ENCODE assay signal across 1 cellular context in genomic region chr7:152899482-152900166, GRCh38.
A peak's percentile ranks its signal among the peaks of the same experiment; 100 is the strongest.
TF ChIP-seq lines count a peak whose summit lies in the region.

No MANE protein-coding gene starts in this region.

TF ChIP-seq in HepG2, 621 proteins besides CTCF, POLR2A, EP300 and RAD21 (continued from another document and continues in another):
- TF ChIP-seq ZNF280D (CRISPR knock-in tag; IDR thresholded peaks at IDR 0.05) (no peak), NFKBIZ (CRISPR knock-in tag; IDR thresholded peaks at IDR 0.05) (no peak), JUND (CRISPR knock-in tag; IDR thresholded peaks at IDR 0.05) (no peak), BRD4 (CRISPR knock-in tag; IDR thresholded peaks at IDR 0.05) (no peak), ZNF841 (CRISPR knock-in tag; IDR thresholded peaks at IDR 0.05; ENCODE audit: borderline replicate concordance) (no peak), SMARCC2 (IDR thresholded peaks at IDR 0.05) (no peak), MXD4 (CRISPR knock-in tag; IDR thresholded peaks at IDR 0.05) (no peak), ONECUT2 (CRISPR knock-in tag; IDR thresholded peaks at IDR 0.05) (no peak), KDM5A (IDR thresholded peaks at IDR 0.05; ENCODE audit: borderline replicate concordance, low read length) (no peak), ZBTB7B (CRISPR knock-in tag; IDR thresholded peaks at IDR 0.05) (peak; percentile 54; the same call in 1 of the 2 replicates), ZNF724P (CRISPR knock-in tag; IDR thresholded peaks at IDR 0.05; ENCODE audit: borderline replicate concordance) (no peak), HNRNPL (IDR thresholded peaks at IDR 0.05; ENCODE audit: low read depth, low read length) (no peak), SIX4 (CRISPR knock-in tag; IDR thresholded peaks at IDR 0.05) (0 out of 2 replicates have a peak, but pooled peaks have one; percentile 32), ZNF484 (CRISPR knock-in tag; IDR thresholded peaks at IDR 0.05; ENCODE audit: borderline replicate concordance, low read depth) (no peak), ZFP90 (CRISPR knock-in tag; IDR thresholded peaks at IDR 0.05; ENCODE audit: borderline replicate concordance) (peak; percentile 49; the same call in 1 of the 2 replicates), USF2 (IDR thresholded peaks at IDR 0.05; ENCODE audit: low read depth, low read length) (no peak), USF2 (CRISPR knock-in tag; IDR thresholded peaks at IDR 0.05; ENCODE audit: borderline replicate concordance) (no peak), TCF12 (IDR thresholded peaks at IDR 0.05) (no peak), TCF12 (CRISPR knock-in tag; IDR thresholded peaks at IDR 0.05) (no peak), NFKB2 (CRISPR knock-in tag; IDR thresholded peaks at IDR 0.05; ENCODE audit: borderline replicate concordance) (no peak), ZNF510 (CRISPR knock-in tag; IDR thresholded peaks at IDR 0.05; ENCODE audit: low read depth) (no peak), TEAD2 (CRISPR knock-in tag; IDR thresholded peaks at IDR 0.05) (no peak), RELA (CRISPR knock-in tag; IDR thresholded peaks at IDR 0.05) (no peak), FOSL1 (CRISPR knock-in tag; IDR thresholded peaks at IDR 0.05; ENCODE audit: borderline replicate concordance) (no peak), TBP (CRISPR knock-in tag; IDR thresholded peaks at IDR 0.05) (no peak), HOMEZ (CRISPR knock-in tag; IDR thresholded peaks at IDR 0.05; ENCODE audit: low read depth) (0 out of 2 replicates have a peak, but pooled peaks have one; percentile 26), ZNF788 (CRISPR knock-in tag; IDR thresholded peaks at IDR 0.05; ENCODE audit: borderline replicate concordance) (0 out of 2 replicates have a peak, but pooled peaks have one; percentile 42), PRDM15 (CRISPR knock-in tag; IDR thresholded peaks at IDR 0.05) (no peak), TSC22D2 (CRISPR knock-in tag; IDR thresholded peaks at IDR 0.05; ENCODE audit: borderline replicate concordance) (no peak), ESRRA (CRISPR knock-in tag; IDR thresholded peaks at IDR 0.05; ENCODE audit: low read depth) (no peak), MED1 (CRISPR knock-in tag; IDR thresholded peaks at IDR 0.05) (peak; percentile 59), MTF1 (CRISPR knock-in tag; IDR thresholded peaks at IDR 0.05) (no peak), ATF1 (CRISPR knock-in tag; IDR thresholded peaks at IDR 0.05) (no peak), ZIK1 (CRISPR knock-in tag; IDR thresholded peaks at IDR 0.05; ENCODE audit: borderline replicate concordance, low read depth) (no peak), CEBPZ (IDR thresholded peaks at IDR 0.05; ENCODE audit: low read length) (no peak), ZNF33B (CRISPR knock-in tag; IDR thresholded peaks at IDR 0.05) (no peak), TP53 (CRISPR knock-in tag; conservative IDR thresholded peaks at IDR 0.05) (no peak), POGK (CRISPR knock-in tag; conservative IDR thresholded peaks at IDR 0.05) (no peak), BORCS8-MEF2B (CRISPR knock-in tag; IDR thresholded peaks at IDR 0.05) (no peak), ZSCAN9 (CRISPR knock-in tag; IDR thresholded peaks at IDR 0.05; ENCODE audit: borderline replicate concordance) (no peak), EED (CRISPR knock-in tag; IDR thresholded peaks at IDR 0.05) (no peak), ZNF550 (CRISPR knock-in tag; IDR thresholded peaks at IDR 0.05; ENCODE audit: borderline replicate concordance) (no peak), ZBTB14 (CRISPR knock-in tag; IDR thresholded peaks at IDR 0.05) (no peak), U2AF1 (optimal IDR thresholded peaks at IDR 0.05; ENCODE audit: low read depth, low read length) (no peak), RARA (CRISPR knock-in tag; IDR thresholded peaks at IDR 0.05) (no peak), ATF6 (CRISPR knock-in tag; conservative IDR thresholded peaks at IDR 0.05) (no peak), YEATS2 (CRISPR knock-in tag; IDR thresholded peaks at IDR 0.05; ENCODE audit: borderline replicate concordance) (no peak)
